Comparison of ENCODE assay signal across 15 cellular contexts in the genomic region with DNA sequence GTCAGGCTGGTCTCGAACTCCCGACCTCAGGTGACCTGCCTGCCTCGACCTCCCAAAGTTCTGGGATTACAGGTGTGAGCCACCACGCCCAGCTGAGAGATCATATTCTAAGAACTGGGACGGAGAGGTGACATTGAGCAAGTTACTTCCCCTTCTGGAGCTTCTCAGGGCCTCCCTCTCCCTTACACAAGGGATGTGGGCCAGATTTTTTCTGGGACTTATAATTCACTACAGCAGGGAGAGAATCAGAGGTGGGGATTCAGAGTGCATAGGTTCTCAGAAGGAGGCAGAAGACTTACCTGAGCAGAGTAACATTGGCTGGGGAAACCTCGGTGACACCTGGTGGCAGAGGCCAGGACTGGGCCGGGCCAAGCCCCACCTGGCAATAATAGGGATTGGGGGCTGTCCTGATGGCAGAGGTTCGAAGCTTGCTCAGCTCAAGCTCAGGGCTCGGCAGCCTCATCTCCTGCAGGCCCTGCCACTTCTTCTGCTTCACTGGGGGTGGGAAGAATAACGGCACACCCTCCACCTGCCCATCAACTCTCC. TPM values are rescaled to one million over a fixed set of nuclear protein-coding genes. Genes with fewer than 3 reads are reported as not detected.
DNase-seq lines count a peak whose midpoint lies in the region; ATAC-seq and TF ChIP-seq lines count a peak whose summit lies in the region.
"Had no signal": no experiment of that assay in that cellular context is flagged by ENCODE, and none has a peak within 500 bp of the region (broad histone marks: within the 10 kb centered on the region; RNA-seq: fewer than 3 reads in every experiment).

No MANE protein-coding gene starts in this region.

- no peaks in the 10 kb centered on the region for H3K9me2 ChIP-seq in OCI-LY7 (ENCODE audit: insufficient read depth, low read length)

- H3K27ac ChIP-seq in OCI-LY7 (ENCODE audit: low read depth, low read length, poor library complexity, severe bottlenecking): no peak overlapping the region
- H3K27ac ChIP-seq: breast epithelium, left lung, tibial nerve had no signal

- POLR2A ChIA-PET in OCI-LY7 (lab: Charles Lee): no interaction called here

- no peaks in the 10 kb centered on the region for H3K36me3 Mint-ChIP-seq in immature natural killer cell

- H2AFZ ChIP-seq in OCI-LY7 (ENCODE audit: low read length): no peak overlapping the region

- no peaks in the 10 kb centered on the region; the same call in 1 of the 2 replicates for H4K20me1 ChIP-seq in OCI-LY7 (ENCODE audit: insufficient read depth, low read length)

- no peak overlapping the region for H3K4me3 ChIP-seq in OCI-LY7 (ENCODE audit: low read depth, low read length, poor library complexity, severe bottlenecking)
- no peak overlapping the region for H3K4me3 ChIP-seq in mucosa of stomach (ENCODE audit: low read length)
- H3K4me3 ChIP-seq: breast epithelium, left lung, smooth muscle cell, tibial nerve had no signal

- H3K27me3 ChIP-seq in mucosa of stomach (ENCODE audit: control insufficient read depth, insufficient read depth, low read length): peaks cover 14% of the 10 kb centered on the region

- ATAC-seq in GM19455 (IDR thresholded peaks at IDR 0.05; ENCODE audit: unreplicated experiment): no peak
- ATAC-seq: left lung had no signal

- H3K9ac ChIP-seq in mucosa of stomach (ENCODE audit: low read length): peak overlapping the region; percentile 15

- peaks cover 6 to 11% (median 6%) of the 10 kb centered on the region in 3 donors for H3K27me3 Mint-ChIP-seq in immature natural killer cell (ENCODE audit: low read depth in 3 of 3)

- H3K4me3 Mint-ChIP-seq in immature natural killer cell: no peak overlapping the region
- H3K4me3 Mint-ChIP-seq: neural crest cell had no signal

- H3K9me3 Mint-ChIP-seq in immature natural killer cell: no peaks in the 10 kb centered on the region
- H3K9me3 Mint-ChIP-seq: neural crest cell had no signal

- no peaks in the 10 kb centered on the region for H3K79me2 ChIP-seq in OCI-LY7 (ENCODE audit: insufficient read depth, low read depth, low read length)

- H3K4me1 Mint-ChIP-seq in immature natural killer cell: peaks cover 11 to 16% of the 10 kb centered on the region in 2 donors
- H3K4me1 Mint-ChIP-seq: neural crest cell had no signal

- H3K9me3 ChIP-seq in OCI-LY7 (ENCODE audit: low read length) (no peaks in the 10 kb centered on the region), mucosa of stomach (ENCODE audit: control insufficient read depth, low read length) (no peaks in the 10 kb centered on the region)
- H3K9me3 ChIP-seq: breast epithelium, left lung, tibial nerve had no signal

- intact Hi-C loops in OCI-LY7 (cut with micrococcal nuclease; ENCODE audit: unreplicated experiment): loop anchor here (5.0 kb wide), 1 partner anchor 40 kb away; no protein-coding TSS in a partner anchor

- no peak overlapping the region for H3K27ac Mint-ChIP-seq in immature natural killer cell

- peak; percentile 55 for TF ChIP-seq CTCF in OCI-LY7 (conservative IDR thresholded peaks at IDR 0.05; ENCODE audit: low read length)

- CTCF ChIA-PET in OCI-LY7 (lab: Charles Lee; ENCODE audit: unreplicated experiment): no interaction called here

- peak; percentile 15 for DNase-seq in NOMO-1 treated with DMSO at 0.1 percent for 48 hours (lab: John Stamatoyannopoulos, UW; ENCODE audit: unreplicated experiment)
- DNase-seq in NOMO-1 treated with dmso at 0.1 percent for 144 hours (lab: John Stamatoyannopoulos, UW; ENCODE audit: unreplicated experiment): no peak
- DNase-seq in OCI-LY7 (ENCODE audit: low spot score): peak; percentile 19
- DNase-seq in immature natural killer cell: no peak
- DNase-seq: COR-L47, left lung, NCI-H146, NCI-H774, T-helper 1 cell had no signal

- H3K36me3 ChIP-seq in OCI-LY7 (ENCODE audit: insufficient read depth, low read length) (no peaks in the 10 kb centered on the region), mucosa of stomach (ENCODE audit: control insufficient read depth, insufficient read depth, low read length) (no peaks in the 10 kb centered on the region)
- H3K36me3 ChIP-seq: breast epithelium, left lung, tibial nerve had no signal

- H3K4me1 ChIP-seq in OCI-LY7 (ENCODE audit: insufficient read depth, low read length, poor library complexity, severe bottlenecking): no peaks in the 10 kb centered on the region
- H3K4me1 ChIP-seq in mucosa of stomach (ENCODE audit: control insufficient read depth, insufficient read depth, low read length): peaks cover 41% of the 10 kb centered on the region

- no peak overlapping the region for H3K4me2 ChIP-seq in OCI-LY7 (ENCODE audit: low read length)
- H3K4me2 ChIP-seq: smooth muscle cell had no signal

- BruUV-seq in OCI-LY7 (replicated peaks; lab: Mats Ljungman, UMichigan): no TSS peak

RNA-seq across cellular contexts. Expression of a gene that starts 6.8 kb away (rescaled TPM):
- total RNA-seq in OCI-LY7 (2014; rRNA removed; shearing (Covaris generic)): 0.10 and 0.22 TPM in 2 replicates
- total RNA-seq in OCI-LY7 (2022): 0.11 TPM in 2 replicates
- polyA plus RNA-seq in immature natural killer cell: under 1 TPM in 1 of 3 donors, not detected in 2; 0.48 TPM

RNA-seq across cellular contexts. Expression of a gene that starts 13.2 kb away (rescaled TPM):
- not detected in 2 replicates for total RNA-seq in OCI-LY7 (2014; rRNA removed; shearing (Covaris generic))
- not detected in 2 replicates for total RNA-seq in OCI-LY7 (2022)
- polyA plus RNA-seq in immature natural killer cell: not detected
- total RNA-seq: tibial nerve had no signal

RNA-seq across cellular contexts. Expression of a gene that starts 37.2 kb away (rescaled TPM):
- 19.3 and 24.3 TPM in 2 replicates for total RNA-seq in OCI-LY7 (2014; rRNA removed; shearing (Covaris generic))
- total RNA-seq in OCI-LY7 (2022): 39.9 and 51.6 TPM in 2 replicates
- polyA plus RNA-seq in immature natural killer cell: 10 to 100 TPM in 1 of 3 donors, 1 to 10 TPM in 2; 3.7 to 15.0 (median 4.9) TPM

RNA-seq across cellular contexts. Expression of a gene that starts 52.1 kb away (rescaled TPM):
- total RNA-seq in OCI-LY7 (2014; rRNA removed; shearing (Covaris generic)): not detected in 2 replicates
- total RNA-seq in OCI-LY7 (2022): 0.13 and 0.48 TPM in 2 replicates
- polyA plus RNA-seq in immature natural killer cell: under 1 TPM in 2 of 3 donors, not detected in 1; 0.38 to 0.95 TPM

Comparison
In these comparisons a context has a peak if more than half of its experiments do, and no peak if none do; other contexts are left out.
1. DNase-seq: peak in NOMO-1 treated with DMSO at 0.1 percent for 48 hours (single experiment) and OCI-LY7 (single experiment); none in NOMO-1 treated with dmso at 0.1 percent for 144 hours (single experiment) and immature natural killer cell (0 of 3).